Comparison of ENCODE assay signal across 26 cellular contexts in the genomic region with DNA sequence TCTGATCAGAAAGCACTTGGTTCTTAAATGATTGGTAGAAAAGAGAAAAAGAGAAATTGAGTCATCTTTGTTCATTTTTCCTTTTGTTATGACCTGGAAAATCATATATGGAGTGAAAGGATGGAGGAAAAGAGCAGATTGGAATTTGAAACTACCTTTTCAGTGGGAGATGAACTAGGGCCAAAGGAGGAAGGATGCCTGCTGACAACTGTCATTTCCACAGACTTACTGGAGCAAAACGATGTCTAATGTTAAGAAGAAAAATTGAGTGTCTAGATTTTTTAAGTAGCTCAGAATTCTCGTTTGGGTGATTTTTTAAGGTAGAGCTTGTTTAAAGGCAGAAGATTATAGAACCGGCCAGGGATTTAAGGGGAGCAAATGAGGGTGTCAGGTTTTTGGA.
"Had no signal": no experiment of that assay in that cellular context is flagged by ENCODE, and none has a peak within 500 bp of the region (broad histone marks: within the 10 kb centered on the region; RNA-seq: fewer than 3 reads in every experiment).

No MANE protein-coding gene starts in this region.

- ATAC-seq: mucosa of descending colon; naive thymus-derived CD4-positive, alpha-beta T cell; natural killer cell treated with Interleukin-12 subunit alpha and Interleukin-12 subunit beta and Interleukin-15 and Interleukin-18, amount 100 ng/mL, for 72 hours; right cardiac atrium; sciatic nerve; stimulated activated naive B cell treated with anti-CD40 and anti-IgM and Interleukin-4, amounts not matched to agents 10 μg/mL and 1 μg/mL and 100 μg/mL, for 72 hours; stimulated activated naive CD8-positive, alpha-beta T cell treated with anti-CD3 and anti-CD28 coated beads, Interleukin-15, Interleukin-2, amounts not matched to agents 100 U/mL and 50 U/mL, for 24 hours had no signal

- H3K79me2 ChIP-seq: hepatocyte had no signal

- H3K27ac ChIP-seq: hepatocyte, left ventricle myocardium inferior, ovary, skin epidermis, stomach, testis, thyroid gland, transverse colon, upper lobe of left lung, vagina had no signal

- H3K4me1 ChIP-seq: left ventricle myocardium inferior, stomach, testis, thyroid gland, transverse colon, upper lobe of left lung had no signal

- H3K27me3 ChIP-seq: hepatocyte, ovary, stomach, testis, thyroid gland, transverse colon, upper lobe of left lung, vagina had no signal

- DNase-seq: immature natural killer cell; kidney; left ventricle myocardium inferior; midbrain; mucosa of descending colon; naive thymus-derived CD4-positive, alpha-beta T cell; ovary; retina; right cardiac atrium; stimulated activated CD4-positive, alpha-beta T cell treated with anti-CD3 and anti-CD28 coated beads, Interleukin-12 subunit alpha, Interleukin-12 subunit beta, amount 100 ng/mL, for 4 hours; stimulated activated CD4-positive, alpha-beta T cell treated with anti-CD3 and anti-CD28 coated beads, Interleukin-15, amount 100 ng/mL, for 24 hours; stimulated activated CD4-positive, alpha-beta T cell treated with anti-CD3 and anti-CD28 coated beads, Interleukin-2, amount 100 ng/mL, for 24 hours; stimulated activated CD4-positive, alpha-beta T cell treated with anti-CD3 and anti-CD28 coated beads, Interleukin-4, amount 100 ng/mL, for 1 hour; stimulated activated naive B cell treated with anti-CD40 and anti-IgM and Interleukin-4, amounts not matched to agents 10 μg/mL and 1 μg/mL and 100 μg/mL, for 72 hours; stimulated activated naive CD8-positive, alpha-beta T cell treated with anti-CD3 and anti-CD28 coated beads, Interleukin-15, Interleukin-2, amounts not matched to agents 100 U/mL and 50 U/mL, for 24 hours; stomach; testis; thyroid gland; transverse colon; upper lobe of left lung had no signal

- H2AFZ ChIP-seq: hepatocyte had no signal

- H3K4me2 ChIP-seq: hepatocyte had no signal

- H3K36me3 ChIP-seq: left ventricle myocardium inferior, ovary, stomach, thyroid gland, transverse colon, upper lobe of left lung, vagina had no signal

- H3K9me3 ChIP-seq: mucosa of descending colon, ovary, stomach, testis, thyroid gland, transverse colon, upper lobe of left lung, vagina had no signal

- H3K4me3 ChIP-seq: hepatocyte, left ventricle myocardium inferior, lung, mucosa of descending colon, ovary, skin epidermis, stomach, testis, thyroid gland, transverse colon, upper lobe of left lung, vagina had no signal
